In genomic region chr1:165697491-165697880, GRCh38 we compare ENCODE assay signal across 8 cellular contexts. TPM values are rescaled to one million over a fixed set of nuclear protein-coding genes. Genes with fewer than 3 reads are reported as not detected.
DNase-seq lines count a peak whose midpoint lies in the region; ATAC-seq and TF ChIP-seq lines count a peak whose summit lies in the region.

No MANE protein-coding gene starts in this region.

- no peaks in the 10 kb centered on the region for H3K27me3 Mint-ChIP-seq in CD4-positive, alpha-beta memory T cell
- peaks cover 12% of the 10 kb centered on the region for H3K27me3 Mint-ChIP-seq in neural crest cell (ENCODE audit: low read depth)

- peaks cover 0 to 2% (median 0%) of the 10 kb centered on the region in 8 donors for H3K9me3 Mint-ChIP-seq in CD4-positive, alpha-beta memory T cell
- H3K9me3 Mint-ChIP-seq in neural crest cell = no peaks in the 10 kb centered on the region

- POLR2A ChIA-PET in CD4-positive, alpha-beta memory T cell (lab: Charles Lee; ENCODE audit: partially characterized antibody) = interaction anchor here (0.6 to 4.4 kb wide), 16 partner anchors 12 to 792 kb away, joined by 3 to 60 read pairs (median 4); partner anchors contain the start of genes MGST3 and TMCO1

- ATAC-seq in HG03139 (IDR thresholded peaks at IDR 0.05; ENCODE audit: unreplicated experiment) (no peak), GM18861 (IDR thresholded peaks at IDR 0.05; ENCODE audit: unreplicated experiment) (no peak), HG03469 (IDR thresholded peaks at IDR 0.05; ENCODE audit: unreplicated experiment) (no peak)

- H3K4me1 Mint-ChIP-seq in CD4-positive, alpha-beta memory T cell = peaks cover 15 to 39% (median 27%) of the 10 kb centered on the region in 4 donors
- peaks cover 31% of the 10 kb centered on the region for H3K4me1 Mint-ChIP-seq in neural crest cell

- H3K36me3 ChIP-seq in CD4-positive, alpha-beta memory T cell (ENCODE audit: insufficient read depth, low read length) = no peaks in the 10 kb centered on the region
- no peaks in the 10 kb centered on the region for H3K36me3 ChIP-seq in duodenal mucosa (ENCODE audit: control insufficient read depth in 1 of 2, insufficient read depth in 2 of 2, low read length in 2 of 2)

- TF ChIP-seq CTCF in neural crest cell (conservative IDR thresholded peaks at IDR 0.05) = no peak

- H3K9me3 ChIP-seq in CD4-positive, alpha-beta memory T cell (ENCODE audit: control insufficient read depth in 1 of 2, low read length in 2 of 2) = no peaks in the 10 kb centered on the region
- no peaks in the 10 kb centered on the region for H3K9me3 ChIP-seq in duodenal mucosa (ENCODE audit: control insufficient read depth in 1 of 2, low read length in 2 of 2)

- CTCF ChIA-PET in CD4-positive, alpha-beta memory T cell (lab: Charles Lee; ENCODE audit: partially characterized antibody) = interaction anchor here (0.8 to 5.0 kb wide), 9 partner anchors 11 to 217 kb away, joined by 3 to 23 read pairs (median 9); partner anchors contain the start of genes MGST3 and TMCO1

- H3K27me3 ChIP-seq in CD4-positive, alpha-beta memory T cell (ENCODE audit: insufficient read depth, low read length) = no peaks in the 10 kb centered on the region
- no peaks in the 10 kb centered on the region for H3K27me3 ChIP-seq in duodenal mucosa (ENCODE audit: control insufficient read depth in 1 of 2, insufficient read depth in 2 of 2, low read length in 2 of 2)

- peak overlapping the region; percentile 79 to 92 for H3K9ac ChIP-seq in duodenal mucosa (ENCODE audit: low read depth in 1 of 2, low read length in 2 of 2)

- intact Hi-C loops in CD4-positive, alpha-beta memory T cell (cut with micrococcal nuclease) = no loop called here

- peak overlapping the region; percentile 91 to 99 (median 97) for H3K27ac Mint-ChIP-seq in CD4-positive, alpha-beta memory T cell
- peak overlapping the region; percentile 83 for H3K27ac Mint-ChIP-seq in neural crest cell (ENCODE audit: unreplicated experiment)

- H3K4me3 ChIP-seq in CD4-positive, alpha-beta memory T cell (ENCODE audit: low read length in 2 of 2) = peak overlapping the region; percentile 95 to 97
- H3K4me3 ChIP-seq in duodenal mucosa (ENCODE audit: low read depth in 1 of 2, low read length in 2 of 2) = peak overlapping the region; percentile 93 to 95

- DNase-seq in CD4-positive, alpha-beta memory T cell = no peak
- DNase-seq in NCI-H146 (lab: John Stamatoyannopoulos, UW) (peak; percentile 36), neural crest cell (ENCODE audit: low read depth, low spot score) (no peak), NAMALWA (ENCODE audit: low spot score) (no peak)

- H3K27ac ChIP-seq in CD4-positive, alpha-beta memory T cell (ENCODE audit: low read depth, low read length) = peak overlapping the region; percentile 79
- no peak overlapping the region for H3K27ac ChIP-seq in duodenal mucosa (ENCODE audit: low read depth, low read length)

- peak overlapping the region; percentile 92 to 100 (median 98) for H3K4me3 Mint-ChIP-seq in CD4-positive, alpha-beta memory T cell
- peak overlapping the region; percentile 86 for H3K4me3 Mint-ChIP-seq in neural crest cell

- peaks cover 21% of the 10 kb centered on the region for H3K4me1 ChIP-seq in CD4-positive, alpha-beta memory T cell (ENCODE audit: insufficient read depth, low read length)
- peaks cover 13 to 17% of the 10 kb centered on the region in 2 donors for H3K4me1 ChIP-seq in duodenal mucosa (ENCODE audit: control insufficient read depth in 1 of 2, insufficient read depth in 2 of 2, low read length in 2 of 2)

- peaks cover 4 to 26% of the 10 kb centered on the region in 2 donors for H3K36me3 Mint-ChIP-seq in CD4-positive, alpha-beta memory T cell
- H3K36me3 Mint-ChIP-seq in neural crest cell (ENCODE audit: low read depth) = peaks cover 8% of the 10 kb centered on the region

RNA-seq across cellular contexts. Expression of gene ALDH9A1, which starts 0.9 kb away (rescaled TPM):
- 10 to 100 TPM; 45.2 to 47.1 TPM for total RNA-seq in CD4-positive, alpha-beta memory T cell
- 100 to 1,000 TPM in 1 of 2 donors, 10 to 100 TPM in 1; 94.8 to 106 TPM for polyA plus RNA-seq in CD4-positive, alpha-beta memory T cell
- 43.3 and 45.7 TPM in 2 replicates for total RNA-seq in neural crest cell
